ENCODE assay signal across 8 cellular contexts in genomic region chr4:165215034-165215751, GRCh38. TPM values are rescaled to one million over a fixed set of nuclear protein-coding genes. Genes with fewer than 3 reads are reported as not detected.
DNase-seq lines count a peak whose midpoint lies in the region; ATAC-seq and TF ChIP-seq lines count a peak whose summit lies in the region.
"Not testable (repeated sequence)": the region's sequence is repeated elsewhere in the genome, so short reads cannot be mapped to it uniquely, and the experiment has no call there.

No MANE protein-coding gene starts in this region.

- peak overlapping the region; percentile 19 for H3K27ac Mint-ChIP-seq in CD8-positive, alpha-beta T cell
- peak overlapping the region; percentile 69 for H3K27ac Mint-ChIP-seq in activated B cell treated with CpG ODN at 0.5 μM for 24 hours

- H4K8ac ChIP-seq in IMR-90 (ENCODE audit: low read depth in 2 of 2, low read length in 2 of 2) = not testable (repeated sequence)

- peak in 2 of 7 experiments; percentile 33 to 40 for DNase-seq in CD8-positive, alpha-beta T cell
- DNase-seq in IMR-90 (peak; percentile 87), adipocyte (ENCODE audit: low read depth) (peak; percentile 70), foreskin fibroblast (peak; percentile 62 to 79), smooth muscle cell of the brain vasculature (ENCODE audit: low read depth, low spot score) (peak; percentile 52)
- not testable (repeated sequence) for DNase-seq in activated B cell treated with CpG ODN at 0.5 μM for 24 hours

- peak; percentile 86 for ATAC-seq in CD8-positive, alpha-beta T cell
- ATAC-seq in GM19438 (IDR thresholded peaks at IDR 0.05; ENCODE audit: low read depth, unreplicated experiment) (peak; percentile 57), HG02852 (IDR thresholded peaks at IDR 0.05; ENCODE audit: unreplicated experiment) (peak; percentile 58), IMR-90 (ENCODE audit: low read depth) (peak; percentile 68), activated B cell treated with CpG ODN at 0.5 μM for 24 hours (ENCODE audit: low read depth) (peak; percentile 72)

- H3K36me3 ChIP-seq in CD8-positive, alpha-beta T cell (ENCODE audit: insufficient read depth, low read length); IMR-90 (ENCODE audit: control insufficient read depth, insufficient read depth, low read length); adipocyte (ENCODE audit: control insufficient read depth, insufficient read depth, low read length, severe bottlenecking): not testable (repeated sequence)

- H3K18ac ChIP-seq in IMR-90 (ENCODE audit: low read depth, low read length) = not testable (repeated sequence)

- POLR2A ChIA-PET in CD8-positive, alpha-beta T cell (lab: Charles Lee); IMR-90 (lab: Charles Lee; ENCODE audit: unreplicated experiment); activated B cell treated with CpG ODN at 0.5 μM for 24 hours (lab: Charles Lee): not testable (repeated sequence)

- H2BK20ac ChIP-seq in IMR-90 (ENCODE audit: low read depth, low read length) = not testable (repeated sequence)

- dilution Hi-C loops in IMR-90 (cut with HindIII; ENCODE audit: low sequenced_read_pairs, unreplicated experiment) = not testable (repeated sequence)

- not testable (repeated sequence) for TF ChIP-seq RAD21 in IMR-90 (IDR thresholded peaks at IDR 0.05; ENCODE audit: low read length)

- not testable (repeated sequence) for H2BK15ac ChIP-seq in IMR-90 (ENCODE audit: low read depth, low read length)

- not testable (repeated sequence) for TF ChIP-seq POLR2A in IMR-90 (IDR thresholded peaks at IDR 0.05; ENCODE audit: low read depth, low read length)

- not testable (repeated sequence) for H2BK5ac ChIP-seq in IMR-90 (ENCODE audit: low read depth, low read length, poor library complexity, severe bottlenecking)

- H2AK5ac ChIP-seq in IMR-90 (ENCODE audit: low read depth, low read length) = not testable (repeated sequence)

- TF ChIP-seq CTCF in CD8-positive, alpha-beta T cell (IDR thresholded peaks at IDR 0.05); IMR-90 (conservative IDR thresholded peaks at IDR 0.05; ENCODE audit: low read depth, low read length); activated B cell treated with CpG ODN at 0.5 μM for 24 hours (IDR thresholded peaks at IDR 0.05); foreskin fibroblast (IDR thresholded peaks at IDR 0.05; ENCODE audit: low read depth, low read length): not testable (repeated sequence)

- not testable (repeated sequence) for H3K4me3 ChIP-seq in CD8-positive, alpha-beta T cell (ENCODE audit: low read depth, low read length); IMR-90 (ENCODE audit: insufficient read depth, low read depth, low read length); adipocyte (ENCODE audit: low read length); foreskin fibroblast (ENCODE audit: low read depth in 1 of 2, low read length in 2 of 2)

- H2AFZ ChIP-seq in IMR-90 (replicated peaks; ENCODE audit: low read length, poor library complexity) = not testable (repeated sequence)

- H3K14ac ChIP-seq in IMR-90 (replicated peaks; ENCODE audit: low read depth, low read length) = not testable (repeated sequence)

- not testable (repeated sequence) for H3K4me2 ChIP-seq in IMR-90 (ENCODE audit: low read depth, low read length)

- not testable (repeated sequence) for H3K9me3 Mint-ChIP-seq in CD8-positive, alpha-beta T cell; activated B cell treated with CpG ODN at 0.5 μM for 24 hours

- not testable (repeated sequence) for H3K23ac ChIP-seq in IMR-90 (ENCODE audit: low read depth, low read length)

- peaks cover 5 to 11% of the 10 kb centered on the region in 2 experiments for H3K79me1 ChIP-seq in IMR-90 (ENCODE audit: low read depth in 1 of 2, low read length in 2 of 2)

- H3K9me3 ChIP-seq in CD8-positive, alpha-beta T cell (ENCODE audit: low read length); IMR-90 (ENCODE audit: control insufficient read depth, insufficient read depth, low read length); adipocyte (ENCODE audit: control insufficient read depth, low read length): not testable (repeated sequence)

- H2AK9ac ChIP-seq in IMR-90 (replicated peaks; ENCODE audit: low read depth, low read length, poor library complexity) = not testable (repeated sequence)

- H3K27ac ChIP-seq in CD8-positive, alpha-beta T cell (ENCODE audit: low read depth, low read length); IMR-90 (ENCODE audit: insufficient read depth, low read length): not testable (repeated sequence)

- H3K4ac ChIP-seq in IMR-90 (ENCODE audit: low read depth, low read length) = not testable (repeated sequence)

- not testable (repeated sequence) for H3K4me3 Mint-ChIP-seq in CD8-positive, alpha-beta T cell
- H3K4me3 Mint-ChIP-seq in activated B cell treated with CpG ODN at 0.5 μM for 24 hours = peak overlapping the region; percentile 52

- CTCF ChIA-PET in CD8-positive, alpha-beta T cell (lab: Charles Lee); activated B cell treated with CpG ODN at 0.5 μM for 24 hours (lab: Charles Lee): not testable (repeated sequence)
- CTCF ChIA-PET in IMR-90 (lab: Yijun Ruan, JAX) = interaction anchor here (0.6 to 0.7 kb wide), 2 partner anchors 46 to 75 kb away, joined by 3 to 4 read pairs; no protein-coding TSS in a partner anchor

- in situ Hi-C loops in IMR-90 (cut with MboI; ENCODE audit: low sequenced_read_pairs) = loop anchor here (25.0 kb wide), 1 partner anchor 122 kb away; the partner anchor contains the start of gene MSMO1

- peaks cover 11% of the 10 kb centered on the region for H3K4me1 ChIP-seq in CD8-positive, alpha-beta T cell (ENCODE audit: insufficient read depth, low read length)
- not testable (repeated sequence) for H3K4me1 ChIP-seq in IMR-90 (ENCODE audit: control insufficient read depth, insufficient read depth, low read length)
- peaks cover 11% of the 10 kb centered on the region for H3K4me1 ChIP-seq in adipocyte (ENCODE audit: control insufficient read depth, insufficient read depth, low read length)

- H3K9ac ChIP-seq in IMR-90 (ENCODE audit: low read depth, low read length); adipocyte (ENCODE audit: low read length): not testable (repeated sequence)

- WGBS in IMR-90 (ENCODE audit: extremely low coverage in 2 of 2, insufficient read length in 1 of 2), 2 experiments = no CpG with 5 or more reads among the region's 2 CpGs

- not testable (repeated sequence) for H3K27me3 ChIP-seq in CD8-positive, alpha-beta T cell (ENCODE audit: insufficient read depth, low read length); IMR-90 (ENCODE audit: control insufficient read depth, insufficient read depth, low read length); adipocyte (replicated peaks; ENCODE audit: control insufficient read depth, insufficient read depth, low read length)

- H3K27me3 Mint-ChIP-seq in CD8-positive, alpha-beta T cell (ENCODE audit: low read depth); activated B cell treated with CpG ODN at 0.5 μM for 24 hours: not testable (repeated sequence)

- H3K4me1 Mint-ChIP-seq in CD8-positive, alpha-beta T cell (ENCODE audit: low read depth) = peaks cover 68% of the 10 kb centered on the region
- H3K4me1 Mint-ChIP-seq in activated B cell treated with CpG ODN at 0.5 μM for 24 hours = peaks cover 71% of the 10 kb centered on the region

- not testable (repeated sequence) for H3K56ac ChIP-seq in IMR-90 (ENCODE audit: extremely low read depth, insufficient read depth, low read length)

- not testable (repeated sequence) for H4K5ac ChIP-seq in IMR-90 (ENCODE audit: low read depth, low read length)

- not testable (repeated sequence) for H4K20me1 ChIP-seq in IMR-90 (ENCODE audit: insufficient read depth, low read length)

- BruUV-seq in IMR-90 (replicated peaks; lab: Mats Ljungman, UMichigan) = not testable (repeated sequence)

- not testable (repeated sequence) for H4K91ac ChIP-seq in IMR-90 (ENCODE audit: insufficient read depth, low read depth, low read length)

- not testable (repeated sequence) for H2BK120ac ChIP-seq in IMR-90 (ENCODE audit: low read depth, low read length)

- H3K9me1 ChIP-seq in IMR-90 (ENCODE audit: insufficient read depth, low read length) = not testable (repeated sequence)

- not testable (repeated sequence) for H3K36me3 Mint-ChIP-seq in CD8-positive, alpha-beta T cell
- peaks cover 14% of the 10 kb centered on the region for H3K36me3 Mint-ChIP-seq in activated B cell treated with CpG ODN at 0.5 μM for 24 hours (ENCODE audit: low read depth)

- intact Hi-C loops in CD8-positive, alpha-beta T cell (cut with DNase I, micrococcal nuclease); IMR-90 (cut with micrococcal nuclease); activated B cell treated with CpG ODN at 0.5 μM for 24 hours (cut with micrococcal nuclease): not testable (repeated sequence)

TF ChIP-seq in IMR-90, 13 proteins besides CTCF, POLR2A, EP300 and RAD21:
- peak; percentile 66 for TF ChIP-seq FOS (IDR thresholded peaks at IDR 0.05; ENCODE audit: low read depth, low read length)

RNA-seq across cellular contexts. Expression of gene KLHL2, which starts 7.8 kb away (rescaled TPM):
- 10 to 100 TPM; 17.5 to 18.4 TPM for total RNA-seq in CD8-positive, alpha-beta T cell
- total RNA-seq in IMR-90 (2012; rRNA removed) (12.4 and 20.6 TPM in 2 replicates), activated B cell treated with CpG ODN at 0.5 μM for 24 hours (21.5 and 21.9 TPM in 2 replicates)
- 8.7 and 11.0 TPM in 2 replicates for polyA plus RNA-seq in IMR-90 (2012; rRNA removed)
- polyA plus RNA-seq in IMR-90 (2012; cell fraction: cytosol; rRNA removed) = 2.4 and 4.5 TPM in 2 replicates
- 1.0 and 11.6 TPM in 2 replicates for polyA plus RNA-seq in IMR-90 (2012; cell fraction: nucleus; rRNA removed; ENCODE audit: low replicate concordance)
